ENCODE assay signal across 15 cellular contexts in the genomic region with DNA sequence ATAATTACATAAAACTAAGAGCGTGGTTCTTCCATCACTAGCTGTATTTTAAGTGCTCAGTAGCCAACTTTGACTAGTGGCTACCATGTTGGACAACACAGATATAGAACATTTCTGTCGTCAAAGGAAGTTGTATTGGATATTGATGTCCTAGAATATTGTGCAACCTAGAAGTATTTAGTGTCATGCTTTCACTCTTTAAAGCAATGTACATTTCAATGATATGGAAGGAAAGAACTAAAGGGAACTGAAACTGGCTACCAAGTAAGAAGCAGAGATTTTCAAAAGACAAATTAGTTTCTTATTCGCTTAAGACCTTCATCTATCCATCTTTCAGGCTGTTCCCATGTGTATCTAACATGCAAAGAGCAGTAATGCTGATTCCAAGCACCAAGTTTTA.
DNase-seq lines count a peak whose midpoint lies in the region; ATAC-seq and TF ChIP-seq lines count a peak whose summit lies in the region.
"Had no signal": no experiment of that assay in that cellular context is flagged by ENCODE, and none has a peak within 500 bp of the region (broad histone marks: within the 10 kb centered on the region; RNA-seq: fewer than 3 reads in every experiment).

No MANE protein-coding gene starts in this region.

- peak overlapping the region; percentile 90 for H3K27ac ChIP-seq in left ventricle myocardium inferior (replicated peaks)

- H3K36me3 ChIP-seq in left ventricle myocardium inferior, result peaks cover 68% of the 10 kb centered on the region

- no peaks in the 10 kb centered on the region for H3K9me3 ChIP-seq in left ventricle myocardium inferior (replicated peaks)

- TF ChIP-seq CTCF in left ventricle myocardium inferior (IDR thresholded peaks at IDR 0.05; ENCODE audit: borderline replicate concordance), result no peak

- H3K27me3 ChIP-seq in left ventricle myocardium inferior (ENCODE audit: low read depth), result no peaks in the 10 kb centered on the region

- DNase-seq in left ventricle myocardium inferior (no peak), left ventricle myocardium superior (no peak), NOMO-1 treated with DMSO at 0.1 percent for 48 hours (lab: John Stamatoyannopoulos, UW; ENCODE audit: unreplicated experiment) (peak; percentile 75), activated gamma-delta T cell (lab: John Stamatoyannopoulos, UW) (no peak), SW 1271 (lab: John Stamatoyannopoulos, UW) (no peak), DMS153 treated with DMSO at 0.1 percent for 48 hours (lab: John Stamatoyannopoulos, UW; ENCODE audit: unreplicated experiment) (no peak)
- DNase-seq: ACHN; activated CD4-positive, alpha-beta T cell treated with anti-CD3 and anti-CD28 coated beads for 1 hour; DMS79 treated with DMSO at 0.1 percent for 48 hours; NCI-H226; nephron progenitor cell; SHP77 had no signal

- peaks cover 98% of the 10 kb centered on the region for H3K4me1 ChIP-seq in left ventricle myocardium inferior

- ATAC-seq in left ventricle myocardium superior (no peak), HG02973 (IDR thresholded peaks at IDR 0.05; ENCODE audit: unreplicated experiment) (peak; percentile 37), GM18873 (IDR thresholded peaks at IDR 0.05; ENCODE audit: low FRiP score, unreplicated experiment) (no peak)
- ATAC-seq: activated T-helper 17 cell treated with anti-CD3 and anti-CD28 coated beads, Interleukin-2, amount 50 U/mL, for 72 hours had no signal

- intact Hi-C loops in left ventricle myocardium inferior (cut with micrococcal nuclease), result loop anchor here (10.0 kb wide), 1 partner anchor 113 kb away; no protein-coding TSS in a partner anchor
- intact Hi-C loops in left ventricle myocardium superior (cut with micrococcal nuclease), result no loop called here

- H3K4me3 ChIP-seq in left ventricle myocardium inferior, result no peak overlapping the region
